In genomic region chr6:163580311-163581030, GRCh38 we compare ENCODE assay signal across 19 cellular contexts.
A peak's percentile ranks its signal among the peaks of the same experiment; 100 is the strongest.
DNase-seq lines count a peak whose midpoint lies in the region; ATAC-seq and TF ChIP-seq lines count a peak whose summit lies in the region.
"Had no signal": no experiment of that assay in that cellular context is flagged by ENCODE, and none has a peak within 500 bp of the region (broad histone marks: within the 10 kb centered on the region; RNA-seq: fewer than 3 reads in every experiment).

No MANE protein-coding gene starts in this region.

- ATAC-seq in right cardiac atrium: no peak
- ATAC-seq: CD8-positive, alpha-beta T cell had no signal

- no peaks in the 10 kb centered on the region for H3K27me3 ChIP-seq in left ventricle myocardium inferior (ENCODE audit: low read depth)
- no peaks in the 10 kb centered on the region for H3K27me3 ChIP-seq in right cardiac atrium (ENCODE audit: control insufficient read depth, insufficient read depth)
- H3K27me3 ChIP-seq in tibial nerve: no peaks in the 10 kb centered on the region
- H3K27me3 ChIP-seq: BLaER1 had no signal

- no peaks in the 10 kb centered on the region for H3K9me2 ChIP-seq in OCI-LY7 (ENCODE audit: insufficient read depth, low read length)

- no peaks in the 10 kb centered on the region for H3K79me2 ChIP-seq in OCI-LY7 (ENCODE audit: insufficient read depth, low read depth, low read length)

- no peak for TF ChIP-seq POLR2A in tibial nerve (IDR thresholded peaks at IDR 0.05)

- no peak for TF ChIP-seq EP300 in tibial nerve (IDR thresholded peaks at IDR 0.05)

- peak overlapping the region; percentile 54 for H3K27ac ChIP-seq in left ventricle myocardium inferior (replicated peaks)
- no peak overlapping the region for H3K27ac ChIP-seq in right cardiac atrium (ENCODE audit: low read length)
- H3K27ac ChIP-seq in OCI-LY7 (ENCODE audit: low read depth, low read length, poor library complexity, severe bottlenecking): no peak overlapping the region
- H3K27ac ChIP-seq in tibial nerve: peak overlapping the region in 3 of 4 donors; percentile 2 to 63 (median 14)
- H3K27ac ChIP-seq in RWPE1: no peak overlapping the region
- H3K27ac ChIP-seq: A549, BLaER1, SK-N-MC had no signal

- DNase-seq in left ventricle myocardium inferior (no peak), right cardiac atrium (no peak), OCI-LY7 (ENCODE audit: low spot score) (no peak), inferior parietal cortex (ENCODE audit: extremely low spot score) (peak; percentile 47), tibial nerve (ENCODE audit: low spot score in 2 of 2) (no peak), anterior cingulate cortex (lab: John Stamatoyannopoulos, UW) (no peak), RWPE1 (ENCODE audit: low spot score) (no peak)
- DNase-seq: CD8-positive, alpha-beta T cell; DMS79 treated with DMSO at 0.1 percent for 48 hours; HFFc6; Kasumi-1; MM.1S; NCI-H1105; NCI-H2081 treated with DMSO at 0.1 percent for 48 hours; NCI-H446 treated with DMSO at 0.1 percent for 48 hours; SHP77 had no signal

- H3K4me2 ChIP-seq in OCI-LY7 (ENCODE audit: low read length): no peak overlapping the region
- H3K4me2 ChIP-seq: A549, BLaER1 had no signal

- H3K4me3 ChIP-seq in left ventricle myocardium inferior: no peak overlapping the region
- no peak overlapping the region for H3K4me3 ChIP-seq in right cardiac atrium (ENCODE audit: low read length)
- H3K4me3 ChIP-seq in OCI-LY7 (ENCODE audit: low read depth, low read length, poor library complexity, severe bottlenecking): no peak overlapping the region
- no peak overlapping the region for H3K4me3 ChIP-seq in tibial nerve
- H3K4me3 ChIP-seq: A549, BLaER1, SK-N-MC had no signal

- intact Hi-C loops in left ventricle myocardium inferior (cut with micrococcal nuclease) (no loop called here), right cardiac atrium (cut with DNase I) (loop anchor here in 1 of 4 donors (10.0 kb wide), 1 partner anchor 164 kb away; no protein-coding TSS in a partner anchor), OCI-LY7 (cut with micrococcal nuclease; ENCODE audit: unreplicated experiment) (no loop called here)

- WGBS in right cardiac atrium: 57% methylated on average over 8 of the region's 8 CpGs
- WGBS in tibial nerve, 2 donors: 40 to 45% methylated on average over 8 of the region's 8 CpGs

- H4K20me1 ChIP-seq in OCI-LY7 (ENCODE audit: insufficient read depth, low read length): no peaks in the 10 kb centered on the region
- H4K20me1 ChIP-seq: BLaER1 had no signal

- H3K9me3 ChIP-seq in left ventricle myocardium inferior (replicated peaks) (no peaks in the 10 kb centered on the region), right cardiac atrium (ENCODE audit: control insufficient read depth, low read length) (no peaks in the 10 kb centered on the region), OCI-LY7 (ENCODE audit: low read length) (no peaks in the 10 kb centered on the region), tibial nerve (no peaks in the 10 kb centered on the region)
- H3K9me3 ChIP-seq: A549, BLaER1 had no signal

- no peak overlapping the region for H2AFZ ChIP-seq in OCI-LY7 (ENCODE audit: low read length)

- CTCF ChIA-PET in OCI-LY7 (lab: Charles Lee; ENCODE audit: unreplicated experiment) (no interaction called here), RWPE1 (lab: Yijun Ruan, JAX) (no interaction called here)

- no TSS peak for BruUV-seq in OCI-LY7 (replicated peaks; lab: Mats Ljungman, UMichigan)

- H3K4me1 ChIP-seq in left ventricle myocardium inferior: peaks cover 54% of the 10 kb centered on the region
- H3K4me1 ChIP-seq in right cardiac atrium (ENCODE audit: control insufficient read depth, insufficient read depth, low read length): peaks cover 3% of the 10 kb centered on the region
- H3K4me1 ChIP-seq in OCI-LY7 (ENCODE audit: insufficient read depth, low read length, poor library complexity, severe bottlenecking): no peaks in the 10 kb centered on the region
- H3K4me1 ChIP-seq in tibial nerve: peaks cover 0 to 46% (median 7%) of the 10 kb centered on the region in 4 donors

- peaks cover 10% of the 10 kb centered on the region for H3K36me3 ChIP-seq in left ventricle myocardium inferior
- no peaks in the 10 kb centered on the region for H3K36me3 ChIP-seq in OCI-LY7 (ENCODE audit: insufficient read depth, low read length)
- no peaks in the 10 kb centered on the region for H3K36me3 ChIP-seq in tibial nerve
- H3K36me3 ChIP-seq: BLaER1 had no signal

- no peak for TF ChIP-seq CTCF in left ventricle myocardium inferior (IDR thresholded peaks at IDR 0.05; ENCODE audit: borderline replicate concordance)
- 0 out of 2 replicates have a peak, but pooled peaks have one; percentile 1 for TF ChIP-seq CTCF in OCI-LY7 (conservative IDR thresholded peaks at IDR 0.05; ENCODE audit: low read length)
- TF ChIP-seq CTCF in tibial nerve (IDR thresholded peaks at IDR 0.05): no peak
- no peak for TF ChIP-seq CTCF in RWPE1 (conservative IDR thresholded peaks at IDR 0.05; ENCODE audit: low read depth)

- POLR2A ChIA-PET in OCI-LY7 (lab: Charles Lee) (interaction anchor here (0.6 kb wide), 1 partner anchor 23 kb away, joined by 4 read pairs; no protein-coding TSS in a partner anchor), RWPE1 (lab: Yijun Ruan, JAX; ENCODE audit: low non-redundant PET) (no interaction called here)

Comparison
In these comparisons a context has a peak if more than half of its experiments do, and no peak if none do; other contexts are left out.
1. H3K27ac ChIP-seq: peak in left ventricle myocardium inferior (single experiment) and tibial nerve (3 of 4); none in right cardiac atrium (single experiment), OCI-LY7 (single experiment) and RWPE1 (single experiment).